In genomic region chr10:105026566-105026965, GRCh38 we compare ENCODE assay signal across 27 cellular contexts.
"Had no signal": no experiment of that assay in that cellular context is flagged by ENCODE, and none has a peak within 500 bp of the region (broad histone marks: within the 10 kb centered on the region; RNA-seq: fewer than 3 reads in every experiment).

No MANE protein-coding gene starts in this region.

- FAIRE-seq: urothelium cell line had no signal

- H3K9me3 ChIP-seq: stomach, suprapubic skin, testis, thoracic aorta, thyroid gland, tibial artery, tibial nerve, transverse colon, upper lobe of left lung, upper lobe of right lung, uterus, vagina had no signal

- DNase-seq: stimulated activated CD4-positive, alpha-beta T cell treated with anti-CD3 and anti-CD28 coated beads, Interleukin-2, amount 100 ng/mL, for 48 hours; stimulated activated CD4-positive, alpha-beta T cell treated with anti-CD3 and anti-CD28 coated beads, Interleukin-4, amount 100 ng/mL, for 1 hour; stimulated activated CD4-positive, alpha-beta T cell treated with anti-CD3 and anti-CD28 coated beads, Interleukin-4, amount 100 ng/mL, for 24 hours; stimulated activated CD4-positive, alpha-beta T cell treated with anti-CD3 and anti-CD28 coated beads, Interleukin-4, amount 100 ng/mL, for 4 hours; stimulated activated CD8-positive, alpha-beta memory T cell treated with anti-CD3 and anti-CD28 coated beads, Interleukin-4, amount 100 ng/mL, for 48 hours; stimulated activated naive B cell treated with anti-CD40 and anti-IgM and Interleukin-4, amounts not matched to agents 10 μg/mL and 1 μg/mL and 100 μg/mL, for 72 hours; stimulated activated naive CD4-positive, alpha-beta T cell; stimulated activated naive CD4-positive, alpha-beta T cell treated with Interleukin-2 at 50 U/mL for 16 hours; stimulated activated naive CD8-positive, alpha-beta T cell treated with anti-CD3 and anti-CD28 coated beads, Interleukin-15, amount 100 ng/mL, for 72 hours; stimulated activated naive CD8-positive, alpha-beta T cell treated with anti-CD3 and anti-CD28 coated beads, Interleukin-15, Interleukin-2, amounts not matched to agents 100 U/mL and 50 U/mL, for 24 hours; stomach; substantia nigra; testis; thyroid gland; tibial artery; transverse colon; trophoblast cell; upper lobe of left lung; upper lobe of right lung; uterus had no signal

- ATAC-seq: stimulated activated effector memory CD8-positive, alpha-beta T cell treated with anti-CD3 and anti-CD28 coated beads, Interleukin-12 subunit alpha, Interleukin-12 subunit beta, amount 100 ng/mL, for 72 hours; stimulated activated memory B cell treated with anti-CD40 and anti-IgM and Interleukin-4, amounts not matched to agents 10 μg/mL and 1 μg/mL and 100 μg/mL, for 72 hours; stimulated activated naive B cell treated with anti-CD40 and anti-IgM and Interleukin-4, amounts not matched to agents 10 μg/mL and 1 μg/mL and 100 μg/mL, for 72 hours; stimulated activated naive CD8-positive, alpha-beta T cell treated with anti-CD3 and anti-CD28 coated beads, Interleukin-15, amount 100 ng/mL, for 72 hours; stimulated activated naive CD8-positive, alpha-beta T cell treated with anti-CD3 and anti-CD28 coated beads, Interleukin-15, Interleukin-2, amounts not matched to agents 100 U/mL and 50 U/mL, for 24 hours; upper lobe of right lung had no signal

- H3K27me3 ChIP-seq: stomach, suprapubic skin, testis, thyroid gland, tibial artery, tibial nerve, transverse colon, upper lobe of left lung, upper lobe of right lung, uterus, vagina had no signal

- H3K36me3 ChIP-seq: stomach, suprapubic skin, thoracic aorta, thyroid gland, tibial artery, tibial nerve, transverse colon, upper lobe of left lung, upper lobe of right lung, uterus, vagina had no signal

- H3K27ac ChIP-seq: stomach, suprapubic skin, testis, thoracic aorta, thyroid gland, tibial artery, tibial nerve, transverse colon, upper lobe of left lung, upper lobe of right lung, uterus, vagina had no signal

- H3K4me1 ChIP-seq: stomach, suprapubic skin, testis, thyroid gland, tibial artery, tibial nerve, transverse colon, upper lobe of left lung, upper lobe of right lung, uterus, vagina had no signal

- H3K4me3 ChIP-seq: stomach, suprapubic skin, testis, thoracic aorta, thyroid gland, tibial artery, tibial nerve, transverse colon, upper lobe of left lung, upper lobe of right lung, uterus, vagina had no signal
